ENCODE assay signal across 13 cellular contexts in the genomic region with DNA sequence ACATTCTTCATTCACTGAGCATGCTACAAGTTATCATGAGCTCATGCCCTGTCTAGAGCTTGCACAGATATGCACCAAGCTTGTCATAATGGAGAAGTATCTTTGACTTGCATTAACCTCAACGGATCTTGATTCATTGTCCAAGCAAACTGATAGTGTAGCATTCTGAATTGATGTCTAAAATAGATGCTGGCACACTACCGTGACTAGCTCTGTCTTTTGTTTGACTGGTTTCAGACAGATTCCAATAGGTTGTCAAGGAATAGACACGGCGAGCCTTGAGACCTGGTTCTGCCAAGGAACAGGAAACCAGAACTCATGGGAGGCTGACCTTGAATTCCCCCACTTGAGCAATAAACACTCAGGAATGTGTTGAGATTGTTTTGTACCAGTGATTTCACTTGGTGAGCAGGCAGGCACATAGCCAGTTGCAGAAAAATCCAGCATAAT.
A peak's percentile ranks its signal among the peaks of the same experiment; 100 is the strongest.
DNase-seq lines count a peak whose midpoint lies in the region; ATAC-seq and TF ChIP-seq lines count a peak whose summit lies in the region.
"Had no signal": no experiment of that assay in that cellular context is flagged by ENCODE, and none has a peak within 500 bp of the region (broad histone marks: within the 10 kb centered on the region; RNA-seq: fewer than 3 reads in every experiment).

No MANE protein-coding gene starts in this region.

- H3K9me3 Mint-ChIP-seq in naive thymus-derived CD8-positive, alpha-beta T cell = peaks cover 0 to 2% (median 0%) of the 10 kb centered on the region in 9 donors
- H3K9me3 Mint-ChIP-seq in endothelial cell (ENCODE audit: unreplicated experiment) = no peaks in the 10 kb centered on the region

- CTCF ChIA-PET in HEK293T (lab: Yijun Ruan, JAX) = interaction anchor here (0.5 kb wide), 1 partner anchor 168 kb away, joined by 3 read pairs; no protein-coding TSS in a partner anchor

- H3K36me3 ChIP-seq in kidney epithelial cell (ENCODE audit: control insufficient read depth, insufficient read depth, low read length) = no peaks in the 10 kb centered on the region
- no peaks in the 10 kb centered on the region for H3K36me3 ChIP-seq in subcutaneous abdominal adipose tissue (ENCODE audit: control insufficient read depth in 5 of 5, insufficient read depth in 5 of 5, low read length in 5 of 5)

- DNase-seq in HS-27A (ENCODE audit: low read depth) (peak; percentile 9), coronary artery (ENCODE audit: low spot score) (peak; percentile 75), kidney epithelial cell (ENCODE audit: low read depth) (peak; percentile 72), HEK293T (ENCODE audit: extremely low spot score) (no peak), endothelial cell (ENCODE audit: low spot score) (no peak)
- DNase-seq in naive thymus-derived CD8-positive, alpha-beta T cell = no peak
- DNase-seq: activated CD8-positive, alpha-beta memory T cell treated with anti-CD3 and anti-CD28 coated beads for 24 hours; DMS79 treated with DMSO at 0.1 percent for 48 hours; NCI-H2171 treated with DMSO at 0.1 percent for 48 hours; retina had no signal

- peaks cover 0 to 4% (median 0%) of the 10 kb centered on the region in 5 donors for H3K27me3 Mint-ChIP-seq in naive thymus-derived CD8-positive, alpha-beta T cell
- H3K27me3 Mint-ChIP-seq in endothelial cell (ENCODE audit: unreplicated experiment) = peaks cover 2% of the 10 kb centered on the region

- H3K4me3 ChIP-seq in coronary artery (peak overlapping the region; percentile 51), kidney epithelial cell (ENCODE audit: low read depth, low read length) (no peak overlapping the region), subcutaneous abdominal adipose tissue (ENCODE audit: low read depth in 1 of 5, low read length in 5 of 5) (peak overlapping the region in 1 of 5 donors; percentile 25)

- peaks cover 0 to 2% (median 0%) of the 10 kb centered on the region in 5 donors for H3K9me3 ChIP-seq in subcutaneous abdominal adipose tissue (ENCODE audit: control insufficient read depth in 5 of 5, low read length in 5 of 5)

- no peaks in the 10 kb centered on the region for H3K36me3 Mint-ChIP-seq in naive thymus-derived CD8-positive, alpha-beta T cell
- H3K36me3 Mint-ChIP-seq in endothelial cell (ENCODE audit: low read depth, unreplicated experiment) = no peaks in the 10 kb centered on the region
- H3K36me3 Mint-ChIP-seq: brain had no signal

- H3K9ac ChIP-seq in subcutaneous abdominal adipose tissue (ENCODE audit: low read length in 5 of 5) = no peak overlapping the region

- TF ChIP-seq CTCF in coronary artery (IDR thresholded peaks at IDR 0.05) = no peak
- no peak for TF ChIP-seq CTCF in kidney epithelial cell (IDR thresholded peaks at IDR 0.05; ENCODE audit: insufficient read depth, low read length, poor library complexity, severe bottlenecking)
- TF ChIP-seq CTCF in endothelial cell (IDR thresholded peaks at IDR 0.05; ENCODE audit: unreplicated experiment) = no peak

- no peak overlapping the region for H3K4me3 Mint-ChIP-seq in naive thymus-derived CD8-positive, alpha-beta T cell
- H3K4me3 Mint-ChIP-seq in endothelial cell (ENCODE audit: unreplicated experiment) = no peak overlapping the region
- H3K4me3 Mint-ChIP-seq: brain had no signal

- H3K4me1 ChIP-seq in subcutaneous abdominal adipose tissue (ENCODE audit: control insufficient read depth in 5 of 5, insufficient read depth in 5 of 5, low read length in 5 of 5) = peaks cover 0 to 20% (median 14%) of the 10 kb centered on the region in 5 donors

- H3K27me3 ChIP-seq in kidney epithelial cell (ENCODE audit: control insufficient read depth, insufficient read depth, low read length) (no peaks in the 10 kb centered on the region), subcutaneous abdominal adipose tissue (ENCODE audit: control insufficient read depth in 5 of 5, insufficient read depth in 4 of 5, low read length in 5 of 5) (no peaks in the 10 kb centered on the region)

- H3K27ac ChIP-seq in coronary artery (peak overlapping the region; percentile 51 to 84), subcutaneous abdominal adipose tissue (ENCODE audit: low read depth, low read length) (peak overlapping the region; percentile 21)

- no peak for ATAC-seq in naive thymus-derived CD8-positive, alpha-beta T cell
- no peak for ATAC-seq in GM19035 (IDR thresholded peaks at IDR 0.05; ENCODE audit: unreplicated experiment)

- H3K27ac Mint-ChIP-seq in naive thymus-derived CD8-positive, alpha-beta T cell = no peak overlapping the region
- H3K27ac Mint-ChIP-seq in endothelial cell (ENCODE audit: unreplicated experiment) = no peak overlapping the region
- H3K27ac Mint-ChIP-seq: brain had no signal

- POLR2A ChIA-PET in HEK293T (lab: Yijun Ruan, JAX) = no interaction called here
- POLR2A ChIA-PET in naive thymus-derived CD8-positive, alpha-beta T cell (lab: Charles Lee) = no interaction called here

- no peaks in the 10 kb centered on the region for H3K4me1 Mint-ChIP-seq in naive thymus-derived CD8-positive, alpha-beta T cell
- no peaks in the 10 kb centered on the region for H3K4me1 Mint-ChIP-seq in endothelial cell (ENCODE audit: unreplicated experiment)
- H3K4me1 Mint-ChIP-seq: brain had no signal

TF ChIP-seq in HEK293T, 16 proteins besides CTCF, POLR2A, EP300 and RAD21:
- TF ChIP-seq ZNF384 (IDR thresholded peaks at IDR 0.05) (no peak), LEF1 (IDR thresholded peaks at IDR 0.05; ENCODE audit: borderline replicate concordance) (no peak)

Comparison
In these comparisons a context has a peak if more than half of its experiments do, and no peak if none do; other contexts are left out.
1. DNase-seq: peak in HS-27A (single experiment), coronary artery (single experiment) and kidney epithelial cell (single experiment); none in HEK293T (single experiment), naive thymus-derived CD8-positive, alpha-beta T cell (0 of 10) and endothelial cell (single experiment).